Comparison of ENCODE assay signal across 12 cellular contexts in genomic region chr15:101192081-101192480, GRCh38. TPM values are rescaled to one million over a fixed set of nuclear protein-coding genes. Genes with fewer than 3 reads are reported as not detected.
DNase-seq lines count a peak whose midpoint lies in the region; ATAC-seq and TF ChIP-seq lines count a peak whose summit lies in the region.
"Had no signal": no experiment of that assay in that cellular context is flagged by ENCODE, and none has a peak within 500 bp of the region (broad histone marks: within the 10 kb centered on the region; RNA-seq: fewer than 3 reads in every experiment).

No MANE protein-coding gene starts in this region.

- H3K4me1 ChIP-seq in ACC112 (ENCODE audit: control insufficient read depth, insufficient read depth, low read length, unreplicated experiment) (peaks cover 72% of the 10 kb centered on the region), muscle layer of duodenum (ENCODE audit: control insufficient read depth in 1 of 2, insufficient read depth in 2 of 2, low read length in 2 of 2) (peaks cover 21 to 48% of the 10 kb centered on the region in 2 donors)
- H3K4me1 ChIP-seq in CD8-positive, alpha-beta T cell (ENCODE audit: insufficient read depth, low read length), result peaks cover 25% of the 10 kb centered on the region
- H3K4me1 ChIP-seq: right lobe of liver had no signal

- CTCF ChIA-PET in CD8-positive, alpha-beta T cell (lab: Charles Lee), result no interaction called here

- H3K4me1 Mint-ChIP-seq in CD8-positive, alpha-beta T cell (ENCODE audit: low read depth), result peaks cover 73% of the 10 kb centered on the region
- H3K4me1 Mint-ChIP-seq in activated naive CD8-positive, alpha-beta T cell treated with anti-CD3 and anti-CD28 coated beads, Interleukin-2, amount 50 U/mL, for 24 hours, result peaks cover 91% of the 10 kb centered on the region

- POLR2A ChIA-PET in CD8-positive, alpha-beta T cell (lab: Charles Lee), result no interaction called here

- no peaks in the 10 kb centered on the region for H3K9me3 Mint-ChIP-seq in CD8-positive, alpha-beta T cell
- no peaks in the 10 kb centered on the region for H3K9me3 Mint-ChIP-seq in activated naive CD8-positive, alpha-beta T cell treated with anti-CD3 and anti-CD28 coated beads, Interleukin-2, amount 50 U/mL, for 24 hours

- intact Hi-C loops in CD8-positive, alpha-beta T cell (cut with DNase I, micrococcal nuclease), result no loop called here

- no peaks in the 10 kb centered on the region for H3K9me3 ChIP-seq in CD8-positive, alpha-beta T cell (ENCODE audit: low read length)
- no peaks in the 10 kb centered on the region for H3K9me3 ChIP-seq in muscle layer of duodenum (ENCODE audit: control insufficient read depth in 1 of 2, low read length in 2 of 2)
- H3K9me3 ChIP-seq: right lobe of liver, SK-N-SH had no signal

- no peaks in the 10 kb centered on the region for H3K27me3 Mint-ChIP-seq in CD8-positive, alpha-beta T cell (ENCODE audit: low read depth)
- no peaks in the 10 kb centered on the region for H3K27me3 Mint-ChIP-seq in activated naive CD8-positive, alpha-beta T cell treated with anti-CD3 and anti-CD28 coated beads, Interleukin-2, amount 50 U/mL, for 24 hours

- no peaks in the 10 kb centered on the region for H3K27me3 ChIP-seq in ACC112 (ENCODE audit: insufficient read depth, low read length)
- no peaks in the 10 kb centered on the region for H3K27me3 ChIP-seq in CD8-positive, alpha-beta T cell (ENCODE audit: insufficient read depth, low read length)
- H3K27me3 ChIP-seq in muscle layer of duodenum (ENCODE audit: low read depth, low read length), result no peaks in the 10 kb centered on the region
- H3K27me3 ChIP-seq: right lobe of liver had no signal

- H3K36me3 Mint-ChIP-seq in CD8-positive, alpha-beta T cell, result peaks cover 4% of the 10 kb centered on the region
- peaks cover 34% of the 10 kb centered on the region for H3K36me3 Mint-ChIP-seq in activated naive CD8-positive, alpha-beta T cell treated with anti-CD3 and anti-CD28 coated beads, Interleukin-2, amount 50 U/mL, for 24 hours (ENCODE audit: low read depth)

- no peaks in the 10 kb centered on the region for H3K36me3 ChIP-seq in ACC112 (ENCODE audit: insufficient read depth, low read length)
- H3K36me3 ChIP-seq in CD8-positive, alpha-beta T cell (ENCODE audit: insufficient read depth, low read length), result no peaks in the 10 kb centered on the region
- no peaks in the 10 kb centered on the region for H3K36me3 ChIP-seq in muscle layer of duodenum (ENCODE audit: control insufficient read depth in 1 of 2, insufficient read depth in 2 of 2, low read length in 2 of 2)
- H3K36me3 ChIP-seq: right lobe of liver had no signal

- H3K79me2 ChIP-seq in ACC112 (ENCODE audit: control insufficient read depth, insufficient read depth, low read length, unreplicated experiment), result peaks cover 96% of the 10 kb centered on the region

- H3K4me3 ChIP-seq in ACC112 (ENCODE audit: low read depth, low read length) (no peak overlapping the region), muscle layer of duodenum (ENCODE audit: low read depth in 1 of 2, low read length in 2 of 2) (peak overlapping the region in 1 of 2 donors; percentile 34)
- H3K4me3 ChIP-seq in CD8-positive, alpha-beta T cell (ENCODE audit: low read depth, low read length), result no peak overlapping the region
- H3K4me3 ChIP-seq: right lobe of liver had no signal

- DNase-seq in CD8-positive, alpha-beta T cell, result no peak
- no peak for DNase-seq in activated naive CD8-positive, alpha-beta T cell treated with anti-CD3 and anti-CD28 coated beads, Interleukin-2, amount 50 U/mL, for 24 hours
- no peak for DNase-seq in ureter (ENCODE audit: low spot score)
- DNase-seq: activated gamma-delta T cell treated with Interleukin-2 at 50 U/mL for 16 hours; NCI-H1436; NK-92 treated with Interleukin-12 subunit alpha and Interleukin-12 subunit beta, amount 100 ng/mL, for 24 hours; right lobe of liver; SK-N-SH had no signal

- no peak overlapping the region for H3K4me3 Mint-ChIP-seq in CD8-positive, alpha-beta T cell
- no peak overlapping the region for H3K4me3 Mint-ChIP-seq in activated naive CD8-positive, alpha-beta T cell treated with anti-CD3 and anti-CD28 coated beads, Interleukin-2, amount 50 U/mL, for 24 hours

- H3K27ac ChIP-seq in ACC112 (ENCODE audit: low read depth, low read length) (peak overlapping the region; percentile 96), muscle layer of duodenum (ENCODE audit: low read length) (peak overlapping the region; percentile 36)
- H3K27ac ChIP-seq in CD8-positive, alpha-beta T cell (ENCODE audit: low read depth, low read length), result no peak overlapping the region
- H3K27ac ChIP-seq: right lobe of liver had no signal

- no peak for TF ChIP-seq CTCF in CD8-positive, alpha-beta T cell (IDR thresholded peaks at IDR 0.05)

- no peak overlapping the region for H2AFZ ChIP-seq in ACC112 (ENCODE audit: low read length, unreplicated experiment)

- peak overlapping the region; percentile 11 for H3K27ac Mint-ChIP-seq in CD8-positive, alpha-beta T cell
- H3K27ac Mint-ChIP-seq in activated naive CD8-positive, alpha-beta T cell treated with anti-CD3 and anti-CD28 coated beads, Interleukin-2, amount 50 U/mL, for 24 hours, result peak overlapping the region; percentile 34

- ATAC-seq in CD8-positive, alpha-beta T cell, result no peak
- ATAC-seq in activated naive CD8-positive, alpha-beta T cell treated with anti-CD3 and anti-CD28 coated beads, Interleukin-2, amount 50 U/mL, for 24 hours, result no peak
- ATAC-seq in HG02798 (IDR thresholded peaks at IDR 0.05; ENCODE audit: poor library complexity, unreplicated experiment) (no peak), GM18870 (IDR thresholded peaks at IDR 0.05; ENCODE audit: unreplicated experiment) (no peak)
- ATAC-seq: right lobe of liver had no signal

RNA-seq across cellular contexts. Expression of gene CHSY1, which starts 59.8 kb away (rescaled TPM):
- total RNA-seq in CD8-positive, alpha-beta T cell, result 10 to 100 TPM; 15.4 to 15.6 TPM
- total RNA-seq in ureter, result 47.0 TPM
